11 cellular contexts compared by ENCODE assay signal in the genomic region with DNA sequence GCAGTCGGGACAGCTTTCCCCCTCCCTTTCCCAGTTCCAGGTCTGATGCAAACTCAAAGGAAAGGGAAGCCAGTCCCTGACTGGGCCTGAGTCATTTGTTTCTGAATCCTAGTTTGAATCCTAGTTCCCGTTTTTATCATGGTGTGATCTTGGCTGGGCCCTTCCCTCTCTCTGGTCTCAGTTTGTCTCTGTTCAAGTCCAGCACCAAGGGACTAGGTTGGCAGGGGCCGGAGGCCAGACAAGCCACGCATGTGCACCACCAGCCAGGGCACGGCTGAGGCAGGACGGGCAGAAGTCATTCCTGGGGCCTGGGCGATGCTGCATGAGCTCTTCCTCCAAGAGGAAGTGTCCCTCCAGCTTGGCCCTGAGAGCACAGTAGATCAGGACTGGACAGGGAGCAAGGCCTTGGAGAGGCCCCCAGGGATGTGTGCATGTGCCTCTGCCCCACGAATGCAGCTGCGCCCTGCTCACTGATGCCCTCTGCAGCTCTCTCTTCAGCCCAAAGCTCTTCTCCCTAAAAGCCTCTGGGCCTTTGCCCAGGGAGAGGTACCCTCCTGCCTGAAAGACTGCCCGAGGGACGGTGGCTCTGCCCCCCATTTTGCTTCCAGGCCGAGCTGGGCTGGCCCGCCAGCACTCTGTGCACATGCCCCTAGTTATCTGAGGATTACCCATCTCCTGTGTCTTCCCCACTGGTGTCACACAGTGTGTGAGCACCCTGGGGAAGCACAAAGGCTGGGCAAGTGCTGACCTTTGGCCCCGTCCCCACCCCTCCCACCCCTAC.
DNase-seq lines count a peak whose midpoint lies in the region; ATAC-seq and TF ChIP-seq lines count a peak whose summit lies in the region.
"Had no signal": no experiment of that assay in that cellular context is flagged by ENCODE, and none has a peak within 500 bp of the region (broad histone marks: within the 10 kb centered on the region; RNA-seq: fewer than 3 reads in every experiment).

No MANE protein-coding gene starts in this region.

- DNase-seq in AG20443 (ENCODE audit: low spot score) (peak; percentile 47), LHCN-M2 (ENCODE audit: low read depth) (peak; percentile 62), coronary artery (ENCODE audit: low spot score) (no peak), NCI-H510A treated with DMSO at 0.1 percent for 48 hours (lab: John Stamatoyannopoulos, UW) (no peak)
- no peak for DNase-seq in naive thymus-derived CD4-positive, alpha-beta T cell
- DNase-seq: activated CD4-positive, alpha-beta T cell treated with anti-CD3 and anti-CD28 coated beads, Interleukin-2, amount 10 ng/mL, durations not matched to agents 7 days and 5 days; DMS79; NCI-H2081 treated with DMSO at 0.1 percent for 48 hours had no signal

- POLR2A ChIA-PET in naive thymus-derived CD4-positive, alpha-beta T cell (lab: Charles Lee): no interaction called here

- H3K27me3 ChIP-seq in naive thymus-derived CD4-positive, alpha-beta T cell (ENCODE audit: control insufficient read depth in 2 of 2, insufficient read depth in 2 of 2, low read length in 2 of 2): no peaks in the 10 kb centered on the region

- TF ChIP-seq CTCF in coronary artery (IDR thresholded peaks at IDR 0.05): no peak

- CTCF ChIA-PET in naive thymus-derived CD4-positive, alpha-beta T cell (lab: Charles Lee): interaction anchor here (1.0 kb wide), 1 partner anchor 463 kb away, joined by 3 read pairs; no protein-coding TSS in a partner anchor

- no peaks in the 10 kb centered on the region for H3K9me3 Mint-ChIP-seq in naive thymus-derived CD4-positive, alpha-beta T cell
- H3K9me3 Mint-ChIP-seq: activated CD4-positive, alpha-beta T cell treated with anti-CD3 and anti-CD28 coated beads, Interleukin-2, amount 10 ng/mL, durations not matched to agents 7 days and 5 days had no signal

- no peak overlapping the region for H3K27ac Mint-ChIP-seq in naive thymus-derived CD4-positive, alpha-beta T cell
- H3K27ac Mint-ChIP-seq: activated CD4-positive, alpha-beta T cell treated with anti-CD3 and anti-CD28 coated beads, Interleukin-2, amount 10 ng/mL, durations not matched to agents 7 days and 5 days had no signal

- peak overlapping the region; percentile 81 to 91 for H3K27ac ChIP-seq in coronary artery
- H3K27ac ChIP-seq in naive thymus-derived CD4-positive, alpha-beta T cell (ENCODE audit: low read depth, low read length): no peak overlapping the region

- peaks cover under 1 to 2% of the 10 kb centered on the region in 2 donors for H3K4me1 ChIP-seq in naive thymus-derived CD4-positive, alpha-beta T cell (ENCODE audit: control insufficient read depth in 2 of 2, insufficient read depth in 2 of 2, low read length in 2 of 2)

- intact Hi-C loops in naive thymus-derived CD4-positive, alpha-beta T cell (cut with micrococcal nuclease): no loop called here

- H3K36me3 ChIP-seq in naive thymus-derived CD4-positive, alpha-beta T cell (ENCODE audit: control insufficient read depth in 2 of 3, insufficient read depth in 3 of 3, low read length in 3 of 3): no peaks in the 10 kb centered on the region

- peak; percentile 19 for ATAC-seq in naive thymus-derived CD4-positive, alpha-beta T cell
- no peak for ATAC-seq in HG02885 (IDR thresholded peaks at IDR 0.05; ENCODE audit: poor library complexity, unreplicated experiment)
- no peak for ATAC-seq in GM19452 (IDR thresholded peaks at IDR 0.05; ENCODE audit: unreplicated experiment)
- ATAC-seq in HG03571 (IDR thresholded peaks at IDR 0.05; ENCODE audit: unreplicated experiment): no peak

- no peak overlapping the region for H3K4me3 ChIP-seq in coronary artery
- H3K4me3 ChIP-seq in naive thymus-derived CD4-positive, alpha-beta T cell (ENCODE audit: low read length): no peak overlapping the region

- H3K9me3 ChIP-seq in naive thymus-derived CD4-positive, alpha-beta T cell (ENCODE audit: control insufficient read depth in 2 of 3, low read length in 3 of 3): no peaks in the 10 kb centered on the region

- H3K4me1 Mint-ChIP-seq in naive thymus-derived CD4-positive, alpha-beta T cell: peaks cover 0 to 8% (median 1%) of the 10 kb centered on the region in 7 donors

- H3K4me3 Mint-ChIP-seq in naive thymus-derived CD4-positive, alpha-beta T cell: no peak overlapping the region
- H3K4me3 Mint-ChIP-seq: activated CD4-positive, alpha-beta T cell treated with anti-CD3 and anti-CD28 coated beads, Interleukin-2, amount 10 ng/mL, durations not matched to agents 7 days and 5 days had no signal

- no peaks in the 10 kb centered on the region for H3K27me3 Mint-ChIP-seq in naive thymus-derived CD4-positive, alpha-beta T cell
- H3K27me3 Mint-ChIP-seq: activated CD4-positive, alpha-beta T cell treated with anti-CD3 and anti-CD28 coated beads, Interleukin-2, amount 10 ng/mL, durations not matched to agents 7 days and 5 days had no signal

- H3K36me3 Mint-ChIP-seq in naive thymus-derived CD4-positive, alpha-beta T cell: no peaks in the 10 kb centered on the region

Comparison
In these comparisons a context has a peak if more than half of its experiments do, and no peak if none do; other contexts are left out.
1. DNase-seq: peak in AG20443 (single experiment) and LHCN-M2 (single experiment); none in coronary artery (single experiment), naive thymus-derived CD4-positive, alpha-beta T cell (0 of 9) and NCI-H510A treated with DMSO at 0.1 percent for 48 hours (single experiment).